ENCODE assay signal across 23 cellular contexts in the genomic region with DNA sequence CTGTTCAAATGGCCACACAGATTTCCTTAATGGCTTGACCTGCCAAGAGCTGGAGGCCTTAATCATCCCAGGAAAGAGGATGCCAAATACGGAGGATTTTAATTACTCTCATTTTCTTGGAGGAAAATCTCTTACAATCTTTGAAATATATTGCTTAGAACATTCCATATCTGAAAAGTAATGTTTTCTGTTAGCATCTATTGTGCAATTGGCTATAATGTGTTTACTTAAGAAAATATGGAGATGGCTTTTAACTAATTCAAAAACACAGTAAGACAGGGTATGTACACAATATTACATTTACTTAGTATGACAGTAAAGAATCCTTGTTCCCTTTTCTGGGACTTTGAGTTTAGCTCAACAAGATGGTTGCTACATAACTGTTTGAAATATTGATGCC.
"Had no signal": no experiment of that assay in that cellular context is flagged by ENCODE, and none has a peak within 500 bp of the region (broad histone marks: within the 10 kb centered on the region; RNA-seq: fewer than 3 reads in every experiment).

No MANE protein-coding gene starts in this region.

- DNase-seq: cortex of kidney; effector memory CD4-positive, alpha-beta T cell; foreskin keratinocyte; kidney; left cardiac atrium; left ventricle myocardium inferior; mesenchymal stem cell; midbrain; nucleus accumbens; ovary; right cardiac atrium; spleen; stimulated activated CD4-positive, alpha-beta T cell treated with anti-CD3 and anti-CD28 coated beads, Interleukin-15, amount 100 ng/mL, for 24 hours; stimulated activated CD4-positive, alpha-beta T cell treated with anti-CD3 and anti-CD28 coated beads, Interleukin-1b, Interleukin-23, amount 100 ng/mL, for 48 hours; stimulated activated CD4-positive, alpha-beta T cell treated with anti-CD3 and anti-CD28 coated beads, Interleukin-4, amount 100 ng/mL, for 24 hours; tibial artery; upper lobe of right lung had no signal

- H3K4me1 ChIP-seq: foreskin keratinocyte, neural progenitor cell, tibial artery, vagina had no signal

- H3K9ac ChIP-seq: neural progenitor cell had no signal

- ATAC-seq: esophagus mucosa; foreskin keratinocyte; natural killer cell treated with Interleukin-12 subunit alpha and Interleukin-12 subunit beta and Interleukin-15 and Interleukin-18, amount 100 ng/mL, for 72 hours; right cardiac atrium; stimulated activated memory B cell treated with anti-CD40 and anti-IgM and Interleukin-4, amounts not matched to agents 10 μg/mL and 1 μg/mL and 100 μg/mL, for 72 hours; upper lobe of right lung had no signal

- H2AFZ ChIP-seq: neural progenitor cell had no signal

- H3K4me3 ChIP-seq: left ventricle myocardium inferior, lung, neural progenitor cell, ovary, spleen, tibial artery, upper lobe of right lung, vagina had no signal

- H3K36me3 ChIP-seq: left ventricle myocardium inferior, neural progenitor cell, ovary, spleen, tibial artery, upper lobe of right lung, vagina had no signal

- H3K27me3 ChIP-seq: neural progenitor cell, ovary, spleen, tibial artery, upper lobe of right lung, vagina had no signal

- H3K4me2 ChIP-seq: neural progenitor cell had no signal

- H3K9me3 ChIP-seq: left ventricle myocardium inferior, ovary, spleen, tibial artery, upper lobe of right lung, vagina had no signal

- H3K27ac ChIP-seq: foreskin keratinocyte, left ventricle myocardium inferior, neural progenitor cell, ovary, tibial artery, upper lobe of right lung, vagina had no signal
